ENCODE assay signal across 9 cellular contexts in genomic region chr21:44940116-44940631, GRCh38. TPM values are rescaled to one million over a fixed set of nuclear protein-coding genes. Genes with fewer than 3 reads are reported as not detected.
A peak's percentile ranks its signal among the peaks of the same experiment; 100 is the strongest.
DNase-seq lines count a peak whose midpoint lies in the region; ATAC-seq and TF ChIP-seq lines count a peak whose summit lies in the region.
"Had no signal": no experiment of that assay in that cellular context is flagged by ENCODE, and none has a peak within 500 bp of the region (broad histone marks: within the 10 kb centered on the region; RNA-seq: fewer than 3 reads in every experiment).

No MANE protein-coding gene starts in this region.

- peaks cover 38% of the 10 kb centered on the region for H3K4me1 ChIP-seq in CD4-positive, alpha-beta memory T cell (ENCODE audit: insufficient read depth, low read length)
- H3K4me1 ChIP-seq in mesodermal cell (ENCODE audit: control insufficient read depth, insufficient read depth, low read length, poor library complexity, severe bottlenecking), result peaks cover 16% of the 10 kb centered on the region

- H3K4me3 ChIP-seq in CD4-positive, alpha-beta memory T cell (ENCODE audit: low read length in 2 of 2), result peak overlapping the region; percentile 33 to 57
- peak overlapping the region; percentile 82 for H3K4me3 ChIP-seq in mesodermal cell (ENCODE audit: extremely low read depth, insufficient read depth, low read length, poor library complexity, severe bottlenecking)

- POLR2A ChIA-PET in CD4-positive, alpha-beta memory T cell (lab: Charles Lee; ENCODE audit: partially characterized antibody), result interaction anchor here (0.6 to 3.8 kb wide), 15 partner anchors 9 to 283 kb away, joined by 3 to 24 read pairs (median 3); partner anchors contain the start of genes ITGB2, KRTAP12-3, PTTG1IP and SUMO3

- H3K27ac ChIP-seq in CD4-positive, alpha-beta memory T cell (ENCODE audit: low read depth, low read length), result peak overlapping the region; percentile 46
- no peak overlapping the region for H3K27ac ChIP-seq in mesodermal cell (ENCODE audit: low read depth, low read length, severe bottlenecking)

- intact Hi-C loops in CD4-positive, alpha-beta memory T cell (cut with micrococcal nuclease), result no loop called here

- H3K36me3 ChIP-seq in CD4-positive, alpha-beta memory T cell (ENCODE audit: insufficient read depth, low read length), result peaks cover 20% of the 10 kb centered on the region
- peaks cover 36% of the 10 kb centered on the region for H3K36me3 ChIP-seq in mesodermal cell (ENCODE audit: control insufficient read depth, insufficient read depth, low read length)

- peaks cover 11 to 27% of the 10 kb centered on the region in 2 donors for H3K36me3 Mint-ChIP-seq in CD4-positive, alpha-beta memory T cell
- H3K36me3 Mint-ChIP-seq in chondrocyte (ENCODE audit: low read depth), result peaks cover 14% of the 10 kb centered on the region

- H3K9me3 ChIP-seq in CD4-positive, alpha-beta memory T cell (ENCODE audit: control insufficient read depth in 1 of 2, low read length in 2 of 2), result no peaks in the 10 kb centered on the region
- no peaks in the 10 kb centered on the region for H3K9me3 ChIP-seq in mesodermal cell (ENCODE audit: control insufficient read depth, low read length)

- H3K4me1 Mint-ChIP-seq in CD4-positive, alpha-beta memory T cell, result peaks cover 23 to 59% (median 42%) of the 10 kb centered on the region in 4 donors
- peaks cover 27% of the 10 kb centered on the region for H3K4me1 Mint-ChIP-seq in chondrocyte (ENCODE audit: low read depth)

- no peaks in the 10 kb centered on the region for H3K27me3 ChIP-seq in CD4-positive, alpha-beta memory T cell (ENCODE audit: insufficient read depth, low read length)

- peaks cover 0 to 2% (median 0%) of the 10 kb centered on the region in 8 donors for H3K9me3 Mint-ChIP-seq in CD4-positive, alpha-beta memory T cell
- H3K9me3 Mint-ChIP-seq in chondrocyte (ENCODE audit: low read depth), result no peaks in the 10 kb centered on the region

- peak overlapping the region; percentile 53 to 96 (median 79) for H3K27ac Mint-ChIP-seq in CD4-positive, alpha-beta memory T cell
- H3K27ac Mint-ChIP-seq in chondrocyte (ENCODE audit: unreplicated experiment), result peak overlapping the region; percentile 37

- no peak for TF ChIP-seq CTCF in chondrocyte (IDR thresholded peaks at IDR 0.05)

- H3K4me3 Mint-ChIP-seq in CD4-positive, alpha-beta memory T cell, result peak overlapping the region; percentile 86 to 97 (median 90)
- peak overlapping the region; percentile 84 for H3K4me3 Mint-ChIP-seq in chondrocyte (ENCODE audit: unreplicated experiment)

- ATAC-seq in GM21528 (IDR thresholded peaks at IDR 0.05; ENCODE audit: low FRiP score, unreplicated experiment), result peak; percentile 30

- CTCF ChIA-PET in CD4-positive, alpha-beta memory T cell (lab: Charles Lee; ENCODE audit: partially characterized antibody), result interaction anchor here (0.7 to 16.7 kb wide), 5 partner anchors 10 to 199 kb away, joined by 3 to 363 read pairs (median 15); no protein-coding TSS in a partner anchor

- DNase-seq in CD4-positive, alpha-beta memory T cell, result no peak
- peak; percentile 6 for DNase-seq in LoVo (ENCODE audit: low spot score)
- peak; percentile 62 for DNase-seq in chondrocyte (ENCODE audit: low spot score)
- no peak for DNase-seq in stimulated activated naive CD4-positive, alpha-beta T cell treated with Interleukin-2 at 50 U/mL for 16 hours (lab: John Stamatoyannopoulos, UW)
- DNase-seq in COLO829 (ENCODE audit: low spot score), result no peak
- DNase-seq in GDM1 (lab: John Stamatoyannopoulos, UW), result no peak

- H3K27me3 Mint-ChIP-seq in CD4-positive, alpha-beta memory T cell, result no peaks in the 10 kb centered on the region
- H3K27me3 Mint-ChIP-seq in chondrocyte (ENCODE audit: low read depth), result peaks cover 5% of the 10 kb centered on the region

- WGBS in mesodermal cell (ENCODE audit: insufficient coverage in 2 of 2), 2 experiments, result 0% methylated on average over 21 to 42 of the region's 53 CpGs

RNA-seq across cellular contexts. Expression of gene SLX9, which starts 0.3 kb away (rescaled TPM):
- total RNA-seq in CD4-positive, alpha-beta memory T cell, result 10 to 100 TPM; 17.7 to 21.6 TPM
- polyA plus RNA-seq in CD4-positive, alpha-beta memory T cell, result 10 to 100 TPM in 1 of 2 donors, 1 to 10 TPM in 1; 9.4 to 13.1 TPM
- total RNA-seq in chondrocyte, result 20.4 to 27.4 TPM (median 24.0 TPM) in 3 replicates
- polyA plus RNA-seq in mesodermal cell (2013, experiment 1 of 2), result 27.2 TPM
- 23.0 TPM for polyA plus RNA-seq in mesodermal cell (2013, experiment 2 of 2)

RNA-seq across cellular contexts. Expression of gene ITGB2, which starts 19.5 kb away (rescaled TPM):
- 100 to 1,000 TPM; 278 to 291 TPM for total RNA-seq in CD4-positive, alpha-beta memory T cell
- 100 to 1,000 TPM; 538 to 575 TPM for polyA plus RNA-seq in CD4-positive, alpha-beta memory T cell
- 0.15 to 1.4 TPM (median 0.87 TPM) in 3 replicates for total RNA-seq in chondrocyte
- 2.4 TPM for polyA plus RNA-seq in mesodermal cell (2013, experiment 1 of 2)
- polyA plus RNA-seq in mesodermal cell (2013, experiment 2 of 2), result 1.5 TPM
- total RNA-seq: RPMI7951 had no signal

Comparison
In these comparisons a context has a peak if more than half of its experiments do, and no peak if none do; other contexts are left out.
1. DNase-seq: peak in LoVo (single experiment) and chondrocyte (single experiment); none in CD4-positive, alpha-beta memory T cell (0 of 5), stimulated activated naive CD4-positive, alpha-beta T cell treated with Interleukin-2 at 50 U/mL for 16 hours (single experiment), COLO829 (single experiment) and GDM1 (single experiment).
2. RNA of gene ITGB2, which starts 19.5 kb away (total RNA-seq): 278 to 291 TPM in CD4-positive, alpha-beta memory T cell; 0.15 to 1.4 TPM in chondrocyte; every median in the first group is over 100 times any median in the second.